24 cellular contexts compared by ENCODE assay signal in the genomic region with DNA sequence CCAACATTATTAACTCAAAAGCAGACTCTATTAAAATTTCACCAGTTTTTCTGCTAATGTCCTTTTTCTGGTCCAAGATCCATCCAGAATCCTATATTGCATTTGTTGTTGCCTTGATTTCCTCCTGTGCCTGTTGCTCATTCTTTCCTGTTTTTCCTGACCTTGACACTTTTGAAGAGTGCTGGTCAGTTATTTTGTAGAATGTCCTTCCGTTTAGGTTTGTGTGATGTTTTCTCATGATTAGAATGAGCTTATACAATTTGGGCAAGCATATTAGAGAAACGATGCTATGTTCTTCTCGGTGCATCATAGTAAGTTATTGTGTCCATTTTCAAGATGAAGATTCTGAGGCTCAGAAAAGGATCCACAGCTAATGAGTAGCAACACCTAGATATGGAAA.
"Had no signal": no experiment of that assay in that cellular context is flagged by ENCODE, and none has a peak within 500 bp of the region (broad histone marks: within the 10 kb centered on the region; RNA-seq: fewer than 3 reads in every experiment).

No MANE protein-coding gene starts in this region.

- H3K4me3 Mint-ChIP-seq: activated CD4-positive, alpha-beta T cell treated with anti-CD3 and anti-CD28 coated beads for 36 hours; activated naive CD8-positive, alpha-beta T cell treated with anti-CD3 and anti-CD28 coated beads, Interleukin-2, amount 10 ng/mL, durations not matched to agents 7 days and 5 days; activated T-cell treated with anti-CD3 and anti-CD28 coated beads, Interleukin-2, amount 50 U/mL, for 4 hours; dendritic cell treated with granulocyte-macrophage colony-stimulating factor and Interleukin-4, amounts not matched to agents 40 ng/mL and 50 ng/mL, for 4 days; memory B cell; stimulated activated naive B cell treated with anti-CD40 and anti-IgM and Interleukin-4, amounts not matched to agents 10 μg/mL and 1 μg/mL and 100 μg/mL, for 72 hours; WTC11 had no signal

- H3K36me3 ChIP-seq: cardiac muscle cell, uterus had no signal

- H3K4me1 ChIP-seq: parathyroid adenoma, testis, uterus had no signal

- H3K79me2 ChIP-seq: parathyroid adenoma had no signal

- DNase-seq: activated CD4-positive, alpha-beta T cell treated with anti-CD3 and anti-CD28 coated beads for 36 hours; activated CD4-positive, alpha-beta T cell treated with anti-CD3 and anti-CD28 coated beads, Interleukin-2, amount 50 U/mL, for 48 hours; activated CD8-positive, alpha-beta memory T cell treated with anti-CD3 and anti-CD28 coated beads, Interleukin-2, amount 50 U/mL, for 48 hours; activated naive CD4-positive, alpha-beta T cell treated with Interleukin-2 at 50 U/mL for 16 hours; activated naive CD8-positive, alpha-beta T cell treated with anti-CD3 and anti-CD28 coated beads, Interleukin-2, amount 10 ng/mL, durations not matched to agents 7 days and 5 days; activated T-cell treated with anti-CD3 and anti-CD28 coated beads, Interleukin-2, amount 50 U/mL, for 4 hours; effector CD8-positive, alpha-beta T cell; foreskin melanocyte; left ventricle myocardium superior; nucleus accumbens; small intestine; stimulated activated CD4-positive, alpha-beta T cell treated with anti-CD3 and anti-CD28 coated beads, Interleukin-15, amount 100 ng/mL, for 24 hours; stimulated activated CD8-positive, alpha-beta memory T cell treated with anti-CD3 and anti-CD28 coated beads, Interleukin-4, amount 100 ng/mL, for 48 hours; stimulated activated naive B cell treated with anti-CD40 and anti-IgM and Interleukin-4, amounts not matched to agents 10 μg/mL and 1 μg/mL and 100 μg/mL, for 72 hours; T-helper 9 cell; testis; trophoblast cell; uterus had no signal

- H3K4me3 ChIP-seq: cardiac muscle cell, testis, uterus had no signal

- H3K36me3 Mint-ChIP-seq: activated naive CD8-positive, alpha-beta T cell treated with anti-CD3 and anti-CD28 coated beads, Interleukin-2, amount 10 ng/mL, durations not matched to agents 7 days and 5 days; memory B cell; stimulated activated naive B cell treated with anti-CD40 and anti-IgM and Interleukin-4, amounts not matched to agents 10 μg/mL and 1 μg/mL and 100 μg/mL, for 72 hours; WTC11 had no signal

- H3K27ac ChIP-seq: cardiac muscle cell, parathyroid adenoma, testis, uterus had no signal

- H3K27me3 Mint-ChIP-seq: activated naive CD8-positive, alpha-beta T cell treated with anti-CD3 and anti-CD28 coated beads, Interleukin-2, amount 10 ng/mL, durations not matched to agents 7 days and 5 days had no signal

- H3K9ac ChIP-seq: parathyroid adenoma had no signal

- ATAC-seq: activated CD4-positive, alpha-beta T cell treated with anti-CD3 and anti-CD28 coated beads for 36 hours; activated T-cell treated with anti-CD3 and anti-CD28 coated beads, Interleukin-2, amount 50 U/mL, for 4 hours; esophagus mucosa; stimulated activated naive B cell treated with anti-CD40 and anti-IgM and Interleukin-4, amounts not matched to agents 10 μg/mL and 1 μg/mL and 100 μg/mL, for 72 hours; WTC11 had no signal

- H2AFZ ChIP-seq: parathyroid adenoma had no signal

- H3K9me3 ChIP-seq: testis, uterus had no signal

- H3K27ac Mint-ChIP-seq: activated CD4-positive, alpha-beta T cell treated with anti-CD3 and anti-CD28 coated beads for 36 hours; activated naive CD8-positive, alpha-beta T cell treated with anti-CD3 and anti-CD28 coated beads, Interleukin-2, amount 10 ng/mL, durations not matched to agents 7 days and 5 days; dendritic cell treated with granulocyte-macrophage colony-stimulating factor and Interleukin-4, amounts not matched to agents 40 ng/mL and 50 ng/mL, for 4 days; memory B cell; stimulated activated naive B cell treated with anti-CD40 and anti-IgM and Interleukin-4, amounts not matched to agents 10 μg/mL and 1 μg/mL and 100 μg/mL, for 72 hours; WTC11 had no signal

- H3K4me1 Mint-ChIP-seq: memory B cell; stimulated activated naive B cell treated with anti-CD40 and anti-IgM and Interleukin-4, amounts not matched to agents 10 μg/mL and 1 μg/mL and 100 μg/mL, for 72 hours had no signal

- H3K9me3 Mint-ChIP-seq: activated naive CD8-positive, alpha-beta T cell treated with anti-CD3 and anti-CD28 coated beads, Interleukin-2, amount 10 ng/mL, durations not matched to agents 7 days and 5 days; activated T-cell treated with anti-CD3 and anti-CD28 coated beads, Interleukin-2, amount 50 U/mL, for 4 hours; dendritic cell treated with granulocyte-macrophage colony-stimulating factor and Interleukin-4, amounts not matched to agents 40 ng/mL and 50 ng/mL, for 4 days; memory B cell; stimulated activated naive B cell treated with anti-CD40 and anti-IgM and Interleukin-4, amounts not matched to agents 10 μg/mL and 1 μg/mL and 100 μg/mL, for 72 hours; WTC11 had no signal

- H3K27me3 ChIP-seq: cardiac muscle cell, testis, uterus had no signal
